ENCODE assay signal across 10 cellular contexts in the genomic region with DNA sequence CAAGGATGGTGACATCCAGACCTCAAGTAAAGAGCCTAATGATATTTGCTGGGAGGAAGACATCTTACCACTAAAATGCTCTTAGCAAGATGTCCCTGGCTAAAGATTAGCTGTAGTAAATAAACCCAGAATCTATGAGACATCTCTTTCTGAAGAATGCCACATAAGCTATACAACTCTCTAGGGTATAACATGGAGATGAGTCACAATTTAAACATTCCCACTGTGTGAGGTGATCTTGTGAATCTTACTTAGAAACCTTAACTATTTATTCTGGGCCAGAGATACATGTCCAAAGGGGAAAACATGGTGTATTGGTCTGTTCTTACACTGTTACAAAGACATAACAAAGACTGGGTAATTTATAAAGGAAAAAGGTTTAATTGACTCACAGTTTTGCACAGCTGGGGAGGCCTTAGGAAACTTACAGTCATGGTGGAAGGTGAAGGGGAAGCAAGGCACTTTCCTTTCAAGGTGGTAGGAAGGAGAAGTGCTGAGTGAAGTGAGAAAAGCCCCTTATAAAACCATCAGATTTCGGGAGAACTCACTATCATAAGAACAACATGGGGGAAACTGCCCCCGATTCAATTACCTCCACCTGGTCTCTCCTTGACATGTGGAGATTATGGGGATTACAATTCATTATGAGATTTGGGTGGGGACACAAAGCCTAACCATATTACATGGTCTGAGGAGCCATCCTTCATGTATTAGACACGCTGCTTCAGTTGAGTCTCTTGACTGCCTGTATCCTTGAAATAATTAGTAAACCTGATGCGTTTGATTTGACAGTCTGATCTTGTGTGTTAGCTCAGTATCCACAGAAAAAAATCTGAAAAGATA. TPM values are rescaled to one million over a fixed set of nuclear protein-coding genes. Genes with fewer than 3 reads are reported as not detected.
DNase-seq lines count a peak whose midpoint lies in the region; ATAC-seq and TF ChIP-seq lines count a peak whose summit lies in the region.
"Had no signal": no experiment of that assay in that cellular context is flagged by ENCODE, and none has a peak within 500 bp of the region (broad histone marks: within the 10 kb centered on the region; RNA-seq: fewer than 3 reads in every experiment).

No MANE protein-coding gene starts in this region.

- CTCF ChIA-PET in Caco-2 (lab: Charles Lee) (no interaction called here), IMR-90 (lab: Yijun Ruan, JAX) (interaction anchor here (1.2 kb wide), 1 partner anchor 21 kb away, joined by 3 read pairs; no protein-coding TSS in a partner anchor)

- intact Hi-C loops in Caco-2 (cut with micrococcal nuclease; ENCODE audit: unreplicated experiment): no loop called here
- intact Hi-C loops in IMR-90 (cut with micrococcal nuclease): loop anchor here (1.0 kb wide), 1 partner anchor 17 kb away; a partner anchor contains a TSS
- intact Hi-C loops in mucosa of descending colon (cut with DNase I, micrococcal nuclease): no loop called here
- intact Hi-C loops in left ventricle myocardium inferior (cut with micrococcal nuclease): no loop called here

- no peaks in the 10 kb centered on the region for H3K27me3 ChIP-seq in Caco-2 (replicated peaks; ENCODE audit: control insufficient read depth, insufficient read depth, low read length)
- H3K27me3 ChIP-seq in IMR-90 (ENCODE audit: control insufficient read depth, insufficient read depth, low read length): no peaks in the 10 kb centered on the region
- H3K27me3 ChIP-seq in brain microvascular endothelial cell (replicated peaks): no peaks in the 10 kb centered on the region
- no peaks in the 10 kb centered on the region for H3K27me3 ChIP-seq in left ventricle myocardium inferior (ENCODE audit: low read depth)

- H3K9ac ChIP-seq in IMR-90 (ENCODE audit: low read depth, low read length): no peak overlapping the region

- H2AFZ ChIP-seq in IMR-90 (replicated peaks; ENCODE audit: low read length, poor library complexity): no peak overlapping the region

- H3K4me1 Mint-ChIP-seq in Caco-2 (ENCODE audit: low read depth, unreplicated experiment): peaks cover 15% of the 10 kb centered on the region

- H4K5ac ChIP-seq in IMR-90 (ENCODE audit: low read depth, low read length): peak overlapping the region; percentile 51; the same call in 1 of the 2 replicates

- H3K4me3 ChIP-seq in Caco-2 (ENCODE audit: low read depth, low read length) (no peak overlapping the region), IMR-90 (ENCODE audit: insufficient read depth, low read depth, low read length) (no peak overlapping the region), brain microvascular endothelial cell (ENCODE audit: low read depth, low read length) (no peak overlapping the region), mucosa of descending colon (no peak overlapping the region), left ventricle myocardium inferior (no peak overlapping the region)

- no peaks in the 10 kb centered on the region for H3K27me3 Mint-ChIP-seq in Caco-2 (ENCODE audit: insufficient read depth, unreplicated experiment)

- no peak for TF ChIP-seq POLR2A in IMR-90 (IDR thresholded peaks at IDR 0.05; ENCODE audit: low read depth, low read length)

- H3K4ac ChIP-seq in IMR-90 (ENCODE audit: low read depth, low read length): peak overlapping the region; percentile 85; the same call in 1 of the 2 replicates

- peak overlapping the region; percentile 53; the same call in 1 of the 2 replicates for H3K23ac ChIP-seq in IMR-90 (ENCODE audit: low read depth, low read length)

- H3K18ac ChIP-seq in IMR-90 (ENCODE audit: low read depth, low read length): peak overlapping the region; percentile 82; the same call in 1 of the 2 replicates

- H3K9me3 ChIP-seq in Caco-2 (no peaks in the 10 kb centered on the region), IMR-90 (ENCODE audit: control insufficient read depth, insufficient read depth, low read length) (no peaks in the 10 kb centered on the region), mucosa of descending colon (no peaks in the 10 kb centered on the region), left ventricle myocardium inferior (replicated peaks) (no peaks in the 10 kb centered on the region)

- no peak overlapping the region for H3K56ac ChIP-seq in IMR-90 (ENCODE audit: extremely low read depth, insufficient read depth, low read length)

- peak in 1 of 2 experiments; percentile 14 for DNase-seq in Caco-2
- DNase-seq in IMR-90: peak; percentile 97
- DNase-seq in brain microvascular endothelial cell: peak; percentile 78
- no peak for DNase-seq in mucosa of descending colon
- DNase-seq in occipital lobe (lab: John Stamatoyannopoulos, UW): no peak
- DNase-seq in NCI-H187 treated with DMSO at 0.1 percent for 48 hours (lab: John Stamatoyannopoulos, UW): no peak
- no peak for DNase-seq in left ventricle myocardium inferior
- no peak for DNase-seq in NK-92 (lab: John Stamatoyannopoulos, UW; ENCODE audit: unreplicated experiment)
- DNase-seq: activated CD4-positive, alpha-beta T cell treated with anti-CD3 and anti-CD28 coated beads, Interleukin-2, amount 50 U/mL, for 4 hours had no signal

- TF ChIP-seq RAD21 in IMR-90 (IDR thresholded peaks at IDR 0.05; ENCODE audit: low read length): no peak

- peak overlapping the region in 1 of 2 experiments; percentile 57; a peak in 2 of 4 replicates for H4K8ac ChIP-seq in IMR-90 (ENCODE audit: low read depth in 2 of 2, low read length in 2 of 2)

- H2BK5ac ChIP-seq in IMR-90 (ENCODE audit: low read depth, low read length, poor library complexity, severe bottlenecking): peak overlapping the region; percentile 85

- peak overlapping the region; percentile 52; the same call in 1 of the 2 replicates for H2AK5ac ChIP-seq in IMR-90 (ENCODE audit: low read depth, low read length)

- ATAC-seq in IMR-90 (ENCODE audit: low read depth) (peak; percentile 96), mucosa of descending colon (peak; percentile 53)

- H4K91ac ChIP-seq in IMR-90 (ENCODE audit: insufficient read depth, low read depth, low read length): peak overlapping the region; percentile 47

- peak overlapping the region; percentile 67 for H3K27ac Mint-ChIP-seq in Caco-2 (ENCODE audit: unreplicated experiment)

- H2BK15ac ChIP-seq in IMR-90 (ENCODE audit: low read depth, low read length): peak overlapping the region; percentile 70; the same call in 1 of the 3 replicates

- H3K36me3 ChIP-seq in Caco-2 (ENCODE audit: control insufficient read depth, insufficient read depth, low read length): no peaks in the 10 kb centered on the region
- peaks cover 8% of the 10 kb centered on the region for H3K36me3 ChIP-seq in IMR-90 (ENCODE audit: control insufficient read depth, insufficient read depth, low read length)
- H3K36me3 ChIP-seq in brain microvascular endothelial cell (replicated peaks): peaks cover 8% of the 10 kb centered on the region
- H3K36me3 ChIP-seq in mucosa of descending colon (ENCODE audit: low read depth): no peaks in the 10 kb centered on the region
- peaks cover 25% of the 10 kb centered on the region for H3K36me3 ChIP-seq in left ventricle myocardium inferior

- no peaks in the 10 kb centered on the region for H3K9me3 Mint-ChIP-seq in Caco-2 (ENCODE audit: unreplicated experiment)

- peak overlapping the region; percentile 72; the same call in 1 of the 2 replicates for H2BK120ac ChIP-seq in IMR-90 (ENCODE audit: low read depth, low read length)

- H3K27ac ChIP-seq in IMR-90 (ENCODE audit: insufficient read depth, low read length) (peak overlapping the region; percentile 66; the same call in 1 of the 2 replicates), brain microvascular endothelial cell (peak overlapping the region; percentile 62), left ventricle myocardium inferior (replicated peaks) (no peak overlapping the region)

- peak overlapping the region; percentile 55 for H3K14ac ChIP-seq in IMR-90 (replicated peaks; ENCODE audit: low read depth, low read length)

- H2BK20ac ChIP-seq in IMR-90 (ENCODE audit: low read depth, low read length): peak overlapping the region; percentile 84

- no CpG with 5 or more reads among the region's 4 CpGs for WGBS in IMR-90 (ENCODE audit: extremely low coverage in 2 of 2, insufficient read length in 1 of 2), 2 experiments

- H2AK9ac ChIP-seq in IMR-90 (replicated peaks; ENCODE audit: low read depth, low read length, poor library complexity): no peak overlapping the region

- H3K9me1 ChIP-seq in IMR-90 (ENCODE audit: insufficient read depth, low read length): 0 out of 2 replicates have a peak, but pooled peaks cover 2% of the 10 kb centered on the region

- H3K4me1 ChIP-seq in Caco-2: peaks cover 15% of the 10 kb centered on the region
- H3K4me1 ChIP-seq in IMR-90 (ENCODE audit: control insufficient read depth, insufficient read depth, low read length): peaks cover 2% of the 10 kb centered on the region; the same call in 1 of the 2 replicates
- no peaks in the 10 kb centered on the region for H3K4me1 ChIP-seq in mucosa of descending colon (ENCODE audit: low read depth)
- peaks cover 38% of the 10 kb centered on the region for H3K4me1 ChIP-seq in left ventricle myocardium inferior

- BruUV-seq in Caco-2 (replicated peaks; lab: Mats Ljungman, UMichigan) (no TSS peak), IMR-90 (replicated peaks; lab: Mats Ljungman, UMichigan) (no TSS peak)

- H3K36me3 Mint-ChIP-seq in Caco-2 (ENCODE audit: insufficient read depth, unreplicated experiment): no peaks in the 10 kb centered on the region

- in situ Hi-C loops in IMR-90 (cut with MboI; ENCODE audit: low sequenced_read_pairs) (no loop called here), brain microvascular endothelial cell (cut with HindIII; ENCODE audit: low pct_ligation_motif_present, low sequenced_read_pairs) (no loop called here)

- peak overlapping the region; percentile 43; the same call in 1 of the 2 replicates for H3K4me2 ChIP-seq in IMR-90 (ENCODE audit: low read depth, low read length)

- TF ChIP-seq CTCF in Caco-2 (IDR thresholded peaks at IDR 0.05; ENCODE audit: insufficient read depth in 1 of 2, low read depth in 1 of 2, low read length in 1 of 2, severe bottlenecking in 1 of 2, unreplicated experiment in 1 of 2) (no peak), IMR-90 (conservative IDR thresholded peaks at IDR 0.05; ENCODE audit: low read depth, low read length) (no peak), brain microvascular endothelial cell (IDR thresholded peaks at IDR 0.05; ENCODE audit: low read depth, low read length, missing control alignments) (no peak), mucosa of descending colon (IDR thresholded peaks at IDR 0.05) (no peak), left ventricle myocardium inferior (IDR thresholded peaks at IDR 0.05; ENCODE audit: borderline replicate concordance) (no peak)

- peaks cover 31 to 37% of the 10 kb centered on the region in 2 experiments for H3K79me1 ChIP-seq in IMR-90 (ENCODE audit: low read depth in 1 of 2, low read length in 2 of 2)

- peaks cover 4% of the 10 kb centered on the region; the same call in 1 of the 2 replicates for H4K20me1 ChIP-seq in IMR-90 (ENCODE audit: insufficient read depth, low read length)

- POLR2A ChIA-PET in Caco-2 (lab: Charles Lee) (interaction anchor here (1.3 kb wide), 1 partner anchor 16 kb away, joined by 4 read pairs; no protein-coding TSS in a partner anchor), IMR-90 (lab: Charles Lee; ENCODE audit: unreplicated experiment) (interaction anchor here (0.6 kb wide), 1 partner anchor 9 kb away, joined by 4 read pairs; no protein-coding TSS in a partner anchor)

- no peak overlapping the region for H3K4me3 Mint-ChIP-seq in Caco-2 (ENCODE audit: unreplicated experiment)

- dilution Hi-C loops in IMR-90 (cut with HindIII; ENCODE audit: low sequenced_read_pairs, unreplicated experiment): no loop called here

RNA-seq across cellular contexts. Expression of a gene that starts 17.1 kb away (rescaled TPM):
- total RNA-seq in Caco-2 (2022) (5.4 and 7.6 TPM in 2 replicates), IMR-90 (2012; rRNA removed) (16.5 and 22.8 TPM in 2 replicates), mucosa of descending colon (10 to 100 TPM; 37.2 to 41.5 (median 40.7) TPM), occipital lobe (17.6 TPM), left ventricle myocardium inferior (21.2 TPM)
- polyA plus RNA-seq in IMR-90 (2012; rRNA removed): 11.9 and 14.3 TPM in 2 replicates
- polyA plus RNA-seq in IMR-90 (2012; cell fraction: cytosol; rRNA removed): 1.4 and 2.2 TPM in 2 replicates
- 1.2 and 10.8 TPM in 2 replicates for polyA plus RNA-seq in IMR-90 (2012; cell fraction: nucleus; rRNA removed; ENCODE audit: low replicate concordance)

RNA-seq across cellular contexts. Expression of a gene that starts 22.1 kb away (rescaled TPM):
- 18.6 and 19.4 TPM in 2 replicates for total RNA-seq in Caco-2 (2022)
- under 0.01 and 174 TPM in 2 replicates for total RNA-seq in IMR-90 (2012; rRNA removed)
- polyA plus RNA-seq in IMR-90 (2012; rRNA removed): not detected in 2 replicates
- not detected in 2 replicates for polyA plus RNA-seq in IMR-90 (2012; cell fraction: cytosol; rRNA removed)
- not detected in 2 replicates for polyA plus RNA-seq in IMR-90 (2012; cell fraction: nucleus; rRNA removed; ENCODE audit: low replicate concordance)
- total RNA-seq in mucosa of descending colon: 1 to 10 TPM; 2.9 to 4.7 (median 2.9) TPM
- total RNA-seq in occipital lobe: not detected
- total RNA-seq in left ventricle myocardium inferior: not detected
- total RNA-seq: mononuclear cell had no signal

RNA-seq across cellular contexts. Expression of a gene that starts 29.1 kb away (rescaled TPM):
- total RNA-seq in Caco-2 (2022) (not detected in 2 replicates), IMR-90 (2012; rRNA removed) (not detected in 2 replicates), mucosa of descending colon (10 to 100 TPM in 1 of 3 donors, 1 to 10 TPM in 1, not detected in 1; 1.0 to 10.7 TPM), occipital lobe (not detected), left ventricle myocardium inferior (389 TPM)
- polyA plus RNA-seq in IMR-90 (2012; rRNA removed): not detected in 2 replicates
- polyA plus RNA-seq in IMR-90 (2012; cell fraction: cytosol; rRNA removed): not detected in 2 replicates
- not detected in 2 replicates for polyA plus RNA-seq in IMR-90 (2012; cell fraction: nucleus; rRNA removed; ENCODE audit: low replicate concordance)

Comparison
In these comparisons a context has a peak if more than half of its experiments do, and no peak if none do; other contexts are left out.
1. DNase-seq: peak in IMR-90 (single experiment) and brain microvascular endothelial cell (single experiment); none in mucosa of descending colon (0 of 3), occipital lobe (single experiment), NCI-H187 treated with DMSO at 0.1 percent for 48 hours (single experiment), left ventricle myocardium inferior (single experiment) and NK-92 (single experiment).
2. RNA of a gene that starts 29.1 kb away (total RNA-seq): 389 TPM in left ventricle myocardium inferior (single experiment); 1.0 to 10.7 TPM in mucosa of descending colon, not detected in Caco-2, not detected in IMR-90 and not detected in occipital lobe (single experiment); every median in the first group is over 10 times any median in the second.